In genomic region chr4:110610940-110611785, GRCh38 we compare ENCODE assay signal across 13 cellular contexts. TPM values are rescaled to one million over a fixed set of nuclear protein-coding genes. Genes with fewer than 3 reads are reported as not detected.
DNase-seq lines count a peak whose midpoint lies in the region; ATAC-seq and TF ChIP-seq lines count a peak whose summit lies in the region.
"Had no signal": no experiment of that assay in that cellular context is flagged by ENCODE, and none has a peak within 500 bp of the region (broad histone marks: within the 10 kb centered on the region; RNA-seq: fewer than 3 reads in every experiment).

No MANE protein-coding gene starts in this region.

- no peaks in the 10 kb centered on the region for H3K36me3 Mint-ChIP-seq in CD4-positive, CD25-positive, alpha-beta regulatory T cell
- H3K36me3 Mint-ChIP-seq in activated T-helper 17 cell treated with anti-CD3 and anti-CD28 coated beads, Interleukin-2, amount 50 U/mL, for 72 hours (ENCODE audit: low read depth), result no peaks in the 10 kb centered on the region

- H3K27ac ChIP-seq in CD4-positive, CD25-positive, alpha-beta regulatory T cell (ENCODE audit: insufficient read depth, low read length, poor library complexity, severe bottlenecking), result no peak overlapping the region
- no peak overlapping the region for H3K27ac ChIP-seq in effector memory CD4-positive, alpha-beta T cell (ENCODE audit: insufficient read depth, low read length, poor library complexity, severe bottlenecking)
- no peak overlapping the region for H3K27ac ChIP-seq in tibial nerve

- H3K27ac Mint-ChIP-seq in CD4-positive, CD25-positive, alpha-beta regulatory T cell, result no peak overlapping the region
- no peak overlapping the region for H3K27ac Mint-ChIP-seq in activated T-helper 17 cell treated with anti-CD3 and anti-CD28 coated beads, Interleukin-2, amount 50 U/mL, for 72 hours

- H3K4me3 ChIP-seq in CD4-positive, CD25-positive, alpha-beta regulatory T cell (ENCODE audit: low read depth, low read length), result no peak overlapping the region
- H3K4me3 ChIP-seq in iPS-15b (ENCODE audit: low read depth, low read length) (peak overlapping the region; percentile 20), tibial nerve (peak overlapping the region in 1 of 4 donors; percentile 19)
- H3K4me3 ChIP-seq in effector memory CD4-positive, alpha-beta T cell (ENCODE audit: insufficient read depth, low read depth, low read length, poor library complexity, severe bottlenecking), result no peak overlapping the region

- H3K9me3 Mint-ChIP-seq in CD4-positive, CD25-positive, alpha-beta regulatory T cell, result peaks cover 0 to 7% (median 0%) of the 10 kb centered on the region in 7 donors
- peaks cover 5% of the 10 kb centered on the region for H3K9me3 Mint-ChIP-seq in activated T-helper 17 cell treated with anti-CD3 and anti-CD28 coated beads, Interleukin-2, amount 50 U/mL, for 72 hours
- H3K9me3 Mint-ChIP-seq: central memory CD8-positive, alpha-beta T cell had no signal

- no peak for TF ChIP-seq POLR2A in tibial nerve (IDR thresholded peaks at IDR 0.05)

- ATAC-seq in CD4-positive, CD25-positive, alpha-beta regulatory T cell (ENCODE audit: low read depth in 2 of 2), result peak in 1 of 2 donors; percentile 18
- ATAC-seq in GM19467 (IDR thresholded peaks at IDR 0.05; ENCODE audit: unreplicated experiment), result peak; percentile 78
- ATAC-seq in HG03354 (IDR thresholded peaks at IDR 0.05; ENCODE audit: poor library complexity, severe bottlenecking, unreplicated experiment), result peak; percentile 88
- no peak for ATAC-seq in activated T-helper 17 cell treated with anti-CD3 and anti-CD28 coated beads, Interleukin-2, amount 50 U/mL, for 72 hours (replicated peaks)

- TF ChIP-seq CTCF in tibial nerve (IDR thresholded peaks at IDR 0.05), result no peak

- no peaks in the 10 kb centered on the region for H3K36me3 ChIP-seq in CD4-positive, CD25-positive, alpha-beta regulatory T cell (ENCODE audit: control insufficient read depth, insufficient read depth, low read length)
- H3K36me3 ChIP-seq in iPS-15b (ENCODE audit: control insufficient read depth, insufficient read depth, low read length) (no peaks in the 10 kb centered on the region), tibial nerve (no peaks in the 10 kb centered on the region)
- H3K36me3 ChIP-seq in effector memory CD4-positive, alpha-beta T cell (ENCODE audit: control insufficient read depth, insufficient read depth, low read length), result no peaks in the 10 kb centered on the region

- no peak for TF ChIP-seq EP300 in tibial nerve (IDR thresholded peaks at IDR 0.05)

- no peak overlapping the region for H3K9ac ChIP-seq in iPS-15b (ENCODE audit: low read depth, low read length)

- WGBS in tibial nerve, 2 donors, result 3 to 10% methylated on average over 24 to 50 of the region's 50 CpGs

- no peak for DNase-seq in CD4-positive, CD25-positive, alpha-beta regulatory T cell
- no peak for DNase-seq in effector memory CD4-positive, alpha-beta T cell
- DNase-seq in tibial nerve (ENCODE audit: low spot score in 2 of 2), result no peak
- no peak for DNase-seq in putamen (ENCODE audit: low spot score)
- DNase-seq: DMS79 treated with DMSO at 0.1 percent for 48 hours, KG1, T-helper 2 cell had no signal

- H3K4me3 Mint-ChIP-seq in CD4-positive, CD25-positive, alpha-beta regulatory T cell, result peak overlapping the region in 3 of 4 donors; percentile 3 to 52 (median 22)
- H3K4me3 Mint-ChIP-seq in activated T-helper 17 cell treated with anti-CD3 and anti-CD28 coated beads, Interleukin-2, amount 50 U/mL, for 72 hours, result no peak overlapping the region
- H3K4me3 Mint-ChIP-seq: central memory CD8-positive, alpha-beta T cell had no signal

- H3K4me1 Mint-ChIP-seq in CD4-positive, CD25-positive, alpha-beta regulatory T cell, result peaks cover 0 to 12% (median 0%) of the 10 kb centered on the region in 4 donors
- H3K4me1 Mint-ChIP-seq in activated T-helper 17 cell treated with anti-CD3 and anti-CD28 coated beads, Interleukin-2, amount 50 U/mL, for 72 hours, result no peaks in the 10 kb centered on the region
- H3K4me1 Mint-ChIP-seq: central memory CD8-positive, alpha-beta T cell had no signal

- H3K27me3 ChIP-seq in CD4-positive, CD25-positive, alpha-beta regulatory T cell (ENCODE audit: control insufficient read depth, insufficient read depth, low read length), result peaks cover 40% of the 10 kb centered on the region
- H3K27me3 ChIP-seq in iPS-15b (ENCODE audit: control insufficient read depth, insufficient read depth, low read length), result peaks cover 87% of the 10 kb centered on the region
- H3K27me3 ChIP-seq in effector memory CD4-positive, alpha-beta T cell (replicated peaks; ENCODE audit: control insufficient read depth, insufficient read depth, low read length, poor library complexity, severe bottlenecking), result peaks cover 49% of the 10 kb centered on the region
- peaks cover 4 to 76% of the 10 kb centered on the region in 2 donors for H3K27me3 ChIP-seq in tibial nerve

- no peaks in the 10 kb centered on the region for H3K4me1 ChIP-seq in CD4-positive, CD25-positive, alpha-beta regulatory T cell (ENCODE audit: control insufficient read depth, insufficient read depth, low read length, poor library complexity, severe bottlenecking)
- peaks cover 3% of the 10 kb centered on the region for H3K4me1 ChIP-seq in iPS-15b (ENCODE audit: control insufficient read depth, insufficient read depth, low read length)
- H3K4me1 ChIP-seq in effector memory CD4-positive, alpha-beta T cell (ENCODE audit: control insufficient read depth, insufficient read depth, low read length, poor library complexity, severe bottlenecking), result peaks cover 2% of the 10 kb centered on the region
- peaks cover 0 to 30% (median 8%) of the 10 kb centered on the region in 4 donors for H3K4me1 ChIP-seq in tibial nerve

- peaks cover 77% of the 10 kb centered on the region for H3K27me3 Mint-ChIP-seq in CD4-positive, CD25-positive, alpha-beta regulatory T cell
- H3K27me3 Mint-ChIP-seq in activated T-helper 17 cell treated with anti-CD3 and anti-CD28 coated beads, Interleukin-2, amount 50 U/mL, for 72 hours, result peaks cover 58% of the 10 kb centered on the region

- no peaks in the 10 kb centered on the region for H3K9me3 ChIP-seq in CD4-positive, CD25-positive, alpha-beta regulatory T cell (ENCODE audit: control insufficient read depth in 2 of 2, low read length in 2 of 2)
- H3K9me3 ChIP-seq in iPS-15b (ENCODE audit: control insufficient read depth, insufficient read depth, low read length) (no peaks in the 10 kb centered on the region), tibial nerve (peaks cover 0 to 7% (median 0%) of the 10 kb centered on the region in 4 donors)
- H3K9me3 ChIP-seq in effector memory CD4-positive, alpha-beta T cell (ENCODE audit: control insufficient read depth, low read length), result no peaks in the 10 kb centered on the region

RNA-seq across cellular contexts. Expression of gene PITX2, which starts 11.7 kb away (rescaled TPM):
- not detected for total RNA-seq in CD4-positive, CD25-positive, alpha-beta regulatory T cell
- not detected for polyA plus RNA-seq in CD4-positive, CD25-positive, alpha-beta regulatory T cell
- total RNA-seq in activated T-helper 17 cell treated with anti-CD3 and anti-CD28 coated beads, Interleukin-2, amount 50 U/mL, for 72 hours, result under 1 TPM in 1 of 2 donors, not detected in 1; 0.13 TPM
- not detected for total RNA-seq in tibial nerve
- total RNA-seq: mononuclear cell had no signal
